ENCODE assay signal across 1 cellular context in genomic region chr1:26697978-26698849, GRCh38.
TF ChIP-seq lines count a peak whose summit lies in the region.

No MANE protein-coding gene starts in this region.

TF ChIP-seq in GM12878, 131 proteins besides CTCF, POLR2A, EP300 and RAD21 (continued from another document):
- peak; percentile 97 for TF ChIP-seq NKRF (conservative IDR thresholded peaks at IDR 0.05)
- TF ChIP-seq BACH1 (IDR thresholded peaks at IDR 0.05; ENCODE audit: borderline replicate concordance), result no peak; the same call in 1 of the 2 replicates
- TF ChIP-seq NRF1 (conservative IDR thresholded peaks at IDR 0.05; ENCODE audit: low read depth, low read length), result no peak
- no peak for TF ChIP-seq SUPT20H (IDR thresholded peaks at IDR 0.05; ENCODE audit: borderline replicate concordance, control insufficient read depth, low read depth, low read length)
- peak; percentile 72; the same call in 1 of the 2 replicates for TF ChIP-seq SMAD5 (IDR thresholded peaks at IDR 0.05; ENCODE audit: low read depth)
- TF ChIP-seq KLF5 (IDR thresholded peaks at IDR 0.05; ENCODE audit: partially characterized antibody), result no peak
- TF ChIP-seq STAT1 (conservative IDR thresholded peaks at IDR 0.05), result no peak
- no peak for TF ChIP-seq ZBTB4 (CRISPR knock-in tag; IDR thresholded peaks at IDR 0.05)
- TF ChIP-seq POLR2AphosphoS5 (IDR thresholded peaks at IDR 0.05; ENCODE audit: low read length), result peak; percentile 65; the same call in 1 of the 2 replicates
- TF ChIP-seq SIN3A (IDR thresholded peaks at IDR 0.05; ENCODE audit: low read depth, low read length), result peak; percentile 88
- TF ChIP-seq ATF7 (IDR thresholded peaks at IDR 0.05; ENCODE audit: low read depth), result peak; percentile 95
- TF ChIP-seq USF2 (IDR thresholded peaks at IDR 0.05; ENCODE audit: borderline replicate concordance, low read depth, low read length), result no peak
- 0 out of 2 replicates have a peak, but pooled peaks have one; percentile 78 for TF ChIP-seq WRNIP1 (IDR thresholded peaks at IDR 0.05; ENCODE audit: borderline replicate concordance, low read depth, low read length)
- TF ChIP-seq E2F4 (IDR thresholded peaks at IDR 0.05; ENCODE audit: low read depth, low read length), result peak; percentile 73
